ENCODE assay signal across 15 cellular contexts in the genomic region with DNA sequence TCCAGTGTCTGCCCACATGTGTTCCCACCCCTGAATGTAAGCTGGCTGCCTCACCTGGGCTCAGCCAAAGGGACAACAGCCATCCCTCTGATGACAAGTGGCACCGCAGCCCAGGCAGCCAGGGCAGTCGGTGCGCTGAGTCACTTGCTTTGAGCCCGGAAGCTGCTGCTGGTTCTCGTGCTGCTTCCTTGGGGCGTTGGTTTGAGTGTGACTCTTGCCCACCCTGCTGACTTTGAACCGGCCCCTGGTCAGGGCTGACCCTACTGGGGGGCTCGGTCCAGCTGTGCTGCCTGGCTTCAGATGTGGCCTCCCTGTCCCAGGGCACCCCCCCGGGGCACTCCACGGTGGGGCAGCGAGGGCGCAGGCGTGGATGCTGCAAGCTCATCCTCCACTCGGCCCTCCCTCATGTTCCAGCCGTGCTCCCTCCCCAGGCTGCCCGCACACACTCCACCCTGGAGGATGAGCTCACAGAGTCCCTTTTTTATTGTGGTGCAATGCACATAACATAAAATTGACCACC.
"Had no signal": no experiment of that assay in that cellular context is flagged by ENCODE, and none has a peak within 500 bp of the region (broad histone marks: within the 10 kb centered on the region; RNA-seq: fewer than 3 reads in every experiment).

No MANE protein-coding gene starts in this region.

- H3K4me3 ChIP-seq: heart left ventricle, lower lobe of right lung, right atrium auricular region, smooth muscle cell had no signal

- ATAC-seq: lower lobe of right lung; naive thymus-derived CD8-positive, alpha-beta T cell had no signal

- H3K4me2 ChIP-seq: smooth muscle cell had no signal

- H3K27ac ChIP-seq: brain microvascular endothelial cell, lower lobe of right lung, right atrium auricular region had no signal

- H3K9me3 ChIP-seq: heart left ventricle, lower lobe of right lung, right atrium auricular region had no signal

- H3K27me3 Mint-ChIP-seq: activated naive CD8-positive, alpha-beta T cell treated with anti-CD3 and anti-CD28 coated beads for 36 hours; naive thymus-derived CD8-positive, alpha-beta T cell; stimulated activated naive CD8-positive, alpha-beta T cell treated with anti-CD3 and anti-CD28 coated beads, Interleukin-15, Interleukin-2, amounts not matched to agents 100 ng/mL and 50 ng/mL, for 24 hours had no signal

- H3K4me1 ChIP-seq: lower lobe of right lung, right atrium auricular region had no signal

- DNase-seq: activated CD4-positive, alpha-beta T cell treated with anti-CD3 and anti-CD28 coated beads, Interleukin-2, amount 10 ng/mL, durations not matched to agents 7 days and 5 days; activated CD8-positive, alpha-beta memory T cell treated with anti-CD3 and anti-CD28 coated beads for 24 hours; activated naive CD8-positive, alpha-beta T cell treated with anti-CD3 and anti-CD28 coated beads for 36 hours; brain microvascular endothelial cell; effector CD8-positive, alpha-beta T cell; immature natural killer cell; lower lobe of right lung; naive thymus-derived CD8-positive, alpha-beta T cell; stimulated activated CD4-positive, alpha-beta T cell treated with anti-CD3 and anti-CD28 coated beads, Interleukin-4, amount 100 ng/mL, for 4 hours; stimulated activated CD8-positive, alpha-beta memory T cell treated with anti-CD3 and anti-CD28 coated beads, Interleukin-4, amount 100 ng/mL, for 48 hours had no signal

- H3K27ac Mint-ChIP-seq: activated CD4-positive, alpha-beta T cell treated with anti-CD3 and anti-CD28 coated beads, Interleukin-2, amount 10 ng/mL, durations not matched to agents 7 days and 5 days; activated naive CD8-positive, alpha-beta T cell treated with anti-CD3 and anti-CD28 coated beads for 36 hours; activated T-helper 1 cell treated with anti-CD3 and anti-CD28 coated beads, Interleukin-12 subunit alpha, Interleukin-12 subunit beta, Interleukin-2, Interleukin-4 antibody, amounts not matched to agents 30 ng/mL and 10 ng/mL and 1 ng/mL, durations not matched to agents 14 hours and 24 hours and 36 hours; stimulated activated naive CD8-positive, alpha-beta T cell treated with anti-CD3 and anti-CD28 coated beads, Interleukin-15, Interleukin-2, amounts not matched to agents 100 ng/mL and 50 ng/mL, for 24 hours had no signal

- H3K4me1 Mint-ChIP-seq: activated CD4-positive, alpha-beta T cell treated with anti-CD3 and anti-CD28 coated beads, Interleukin-2, amount 10 ng/mL, durations not matched to agents 7 days and 5 days; activated naive CD8-positive, alpha-beta T cell treated with anti-CD3 and anti-CD28 coated beads for 36 hours; immature natural killer cell had no signal

- H3K9me3 Mint-ChIP-seq: activated CD4-positive, alpha-beta T cell treated with anti-CD3 and anti-CD28 coated beads, Interleukin-2, amount 10 ng/mL, durations not matched to agents 7 days and 5 days; activated naive CD8-positive, alpha-beta T cell treated with anti-CD3 and anti-CD28 coated beads for 36 hours; activated T-helper 1 cell treated with anti-CD3 and anti-CD28 coated beads, Interleukin-12 subunit alpha, Interleukin-12 subunit beta, Interleukin-2, Interleukin-4 antibody, amounts not matched to agents 30 ng/mL and 10 ng/mL and 1 ng/mL, durations not matched to agents 14 hours and 24 hours and 36 hours; immature natural killer cell; naive thymus-derived CD8-positive, alpha-beta T cell; stimulated activated naive CD8-positive, alpha-beta T cell treated with anti-CD3 and anti-CD28 coated beads, Interleukin-15, Interleukin-2, amounts not matched to agents 100 ng/mL and 50 ng/mL, for 24 hours had no signal

- H3K27me3 ChIP-seq: brain microvascular endothelial cell, heart left ventricle, right atrium auricular region had no signal

- H3K4me3 Mint-ChIP-seq: activated CD4-positive, alpha-beta T cell treated with anti-CD3 and anti-CD28 coated beads, Interleukin-2, amount 10 ng/mL, durations not matched to agents 7 days and 5 days; activated naive CD8-positive, alpha-beta T cell treated with anti-CD3 and anti-CD28 coated beads for 36 hours; activated T-helper 1 cell treated with anti-CD3 and anti-CD28 coated beads, Interleukin-12 subunit alpha, Interleukin-12 subunit beta, Interleukin-2, Interleukin-4 antibody, amounts not matched to agents 30 ng/mL and 10 ng/mL and 1 ng/mL, durations not matched to agents 14 hours and 24 hours and 36 hours; immature natural killer cell; naive thymus-derived CD8-positive, alpha-beta T cell; stimulated activated naive CD8-positive, alpha-beta T cell treated with anti-CD3 and anti-CD28 coated beads, Interleukin-15, Interleukin-2, amounts not matched to agents 100 ng/mL and 50 ng/mL, for 24 hours had no signal

- H3K36me3 Mint-ChIP-seq: activated naive CD8-positive, alpha-beta T cell treated with anti-CD3 and anti-CD28 coated beads for 36 hours; immature natural killer cell; naive thymus-derived CD8-positive, alpha-beta T cell had no signal

- H3K36me3 ChIP-seq: brain microvascular endothelial cell, heart left ventricle, lower lobe of right lung, right atrium auricular region had no signal
